27 cellular contexts compared by ENCODE assay signal in the genomic region with DNA sequence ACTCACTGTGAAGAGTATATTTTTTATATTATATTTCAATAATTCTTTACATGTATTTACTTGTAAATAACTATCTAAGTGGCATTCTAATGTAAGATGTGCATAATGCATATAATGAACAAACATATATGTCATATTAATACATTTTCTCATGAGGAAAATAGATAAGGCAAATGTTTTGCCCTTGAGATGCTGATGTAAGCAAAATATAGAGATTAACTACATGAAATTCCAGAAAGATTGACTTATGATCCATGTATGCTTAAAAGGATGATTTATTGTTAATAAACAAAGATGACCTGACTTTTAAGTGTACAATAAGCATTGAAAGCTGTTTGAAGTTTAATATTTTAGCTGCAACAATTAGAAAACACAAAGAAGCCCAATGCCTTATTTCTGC.
"Had no signal": no experiment of that assay in that cellular context is flagged by ENCODE, and none has a peak within 500 bp of the region (broad histone marks: within the 10 kb centered on the region; RNA-seq: fewer than 3 reads in every experiment).

No MANE protein-coding gene starts in this region.

- H3K36me3 ChIP-seq: colonic mucosa, esophagus muscularis mucosa, esophagus squamous epithelium, gastrocnemius medialis, gastroesophageal sphincter, heart left ventricle, heart right ventricle had no signal

- H3K27ac ChIP-seq: colonic mucosa, coronary artery, epithelial cell of prostate, esophagus muscularis mucosa, esophagus squamous epithelium, foreskin keratinocyte, gastrocnemius medialis, gastroesophageal sphincter, heart left ventricle, heart right ventricle had no signal

- H3K4me3 ChIP-seq: colonic mucosa, coronary artery, dorsolateral prefrontal cortex, esophagus muscularis mucosa, esophagus squamous epithelium, gastrocnemius medialis, gastroesophageal sphincter, heart left ventricle, heart right ventricle had no signal

- H3K27me3 ChIP-seq: colonic mucosa, dorsolateral prefrontal cortex, esophagus muscularis mucosa, esophagus squamous epithelium, foreskin keratinocyte, gastrocnemius medialis, gastroesophageal sphincter, heart left ventricle, heart right ventricle had no signal

- H3K4me1 ChIP-seq: colonic mucosa, esophagus muscularis mucosa, esophagus squamous epithelium, foreskin keratinocyte, gastrocnemius medialis, gastroesophageal sphincter, heart left ventricle, heart right ventricle had no signal

- DNase-seq: colonic mucosa; cortex of kidney; dermis blood vessel endothelial cell; effector CD4-positive, alpha-beta T cell; effector CD8-positive, alpha-beta T cell; effector memory CD4-positive, alpha-beta T cell; effector memory CD8-positive, alpha-beta T cell; endodermal cell; erythroblast; esophagus squamous epithelium; foreskin fibroblast; foreskin keratinocyte; foreskin melanocyte; gastrocnemius medialis; glutamatergic neuron; heart left ventricle; heart right ventricle had no signal

- FAIRE-seq: colon, endometrium, endothelial cell of umbilical vein, frontal cortex had no signal

- H3K9me3 ChIP-seq: colonic mucosa, esophagus muscularis mucosa, esophagus squamous epithelium, gastrocnemius medialis, gastroesophageal sphincter, heart left ventricle, heart right ventricle had no signal

- ATAC-seq: effector memory CD8-positive, alpha-beta T cell; esophagus mucosa; foreskin keratinocyte; gastrocnemius medialis; gastroesophageal sphincter; heart left ventricle; heart right ventricle had no signal
